In genomic region chr10:17409170-17409733, GRCh38 we compare ENCODE assay signal across 10 cellular contexts. TPM values are rescaled to one million over a fixed set of nuclear protein-coding genes. Genes with fewer than 3 reads are reported as not detected.
DNase-seq lines count a peak whose midpoint lies in the region; ATAC-seq and TF ChIP-seq lines count a peak whose summit lies in the region.
"Had no signal": no experiment of that assay in that cellular context is flagged by ENCODE, and none has a peak within 500 bp of the region (broad histone marks: within the 10 kb centered on the region; RNA-seq: fewer than 3 reads in every experiment).

No MANE protein-coding gene starts in this region.

- no peak overlapping the region for H3K4me3 ChIP-seq in ovary
- H3K4me3 ChIP-seq: gastrocnemius medialis had no signal

- no peaks in the 10 kb centered on the region for H3K9me3 ChIP-seq in ovary
- H3K9me3 ChIP-seq: gastrocnemius medialis had no signal

- no peak overlapping the region for H3K27ac ChIP-seq in ovary
- H3K27ac ChIP-seq: gastrocnemius medialis had no signal

- no peaks in the 10 kb centered on the region for H3K36me3 ChIP-seq in ovary
- H3K36me3 ChIP-seq: gastrocnemius medialis had no signal

- ATAC-seq in GM21367 (IDR thresholded peaks at IDR 0.05; ENCODE audit: unreplicated experiment) = no peak
- no peak for ATAC-seq in HG03342 (IDR thresholded peaks at IDR 0.05; ENCODE audit: unreplicated experiment)
- ATAC-seq in HG03520 (IDR thresholded peaks at IDR 0.05; ENCODE audit: unreplicated experiment) = no peak
- ATAC-seq: gastrocnemius medialis had no signal

- TF ChIP-seq CTCF in GM10248 (IDR thresholded peaks at IDR 0.05; ENCODE audit: control extremely low read depth, extremely low read depth, low read depth, missing control alignments) (peak; percentile 27), ovary (IDR thresholded peaks at IDR 0.05) (no peak)

- WGBS in ovary, 3 donors = 92 to 95% (median 93%) methylated on average over 5 of the region's 5 CpGs

- TF ChIP-seq POLR2A in erythroblast (IDR thresholded peaks at IDR 0.05; ENCODE audit: low read length) (no peak), ovary (IDR thresholded peaks at IDR 0.05) (no peak)

- intact Hi-C loops in ovary (cut with DNase I) = no loop called here

- DNase-seq in A172 (ENCODE audit: low spot score) = peak; percentile 23
- DNase-seq in GM10248 (ENCODE audit: extremely low spot score) = no peak
- peak; percentile 26 for DNase-seq in RKO (ENCODE audit: low spot score)
- peak; percentile 44 to 54 for DNase-seq in erythroblast (lab: John Stamatoyannopoulos, UW)
- no peak for DNase-seq in ovary
- DNase-seq: gastrocnemius medialis, GF-D8 had no signal

- TF ChIP-seq EP300 in ovary (IDR thresholded peaks at IDR 0.05) = no peak

- POLR2A ChIA-PET in GM10248 (lab: Yijun Ruan, JAX) = no interaction called here

- CTCF ChIA-PET in GM10248 (lab: Yijun Ruan, JAX) = interaction anchor here (0.9 to 2.2 kb wide), 6 partner anchors 8 to 31 kb away, joined by 3 to 7 read pairs (median 4); no protein-coding TSS in a partner anchor

- no peaks in the 10 kb centered on the region for H3K27me3 ChIP-seq in ovary
- H3K27me3 ChIP-seq: gastrocnemius medialis had no signal

- H3K4me1 ChIP-seq in ovary (ENCODE audit: insufficient read depth) = no peaks in the 10 kb centered on the region
- H3K4me1 ChIP-seq: gastrocnemius medialis had no signal

RNA-seq across cellular contexts. Expression of gene ST8SIA6, which starts 45.1 kb away (rescaled TPM):
- 1.00 and 1.2 TPM in 2 replicates for total RNA-seq in A172 (2014; rRNA removed; shearing (Covaris generic))
- total RNA-seq in ovary = 1 to 10 TPM in 3 of 7 donors, under 1 TPM in 3, not detected in 1; 0.24 to 2.1 (median 0.95) TPM
- polyA plus RNA-seq in ovary = 1 to 10 TPM in 1 of 2 donors, under 1 TPM in 1; 0.22 to 1.6 TPM

Comparison
In these comparisons a context has a peak if more than half of its experiments do, and no peak if none do; other contexts are left out.
1. DNase-seq: peak in A172 (single experiment), RKO (single experiment) and erythroblast (2 of 2); none in GM10248 (single experiment) and ovary (0 of 5).